ENCODE assay signal across 10 cellular contexts in the genomic region with DNA sequence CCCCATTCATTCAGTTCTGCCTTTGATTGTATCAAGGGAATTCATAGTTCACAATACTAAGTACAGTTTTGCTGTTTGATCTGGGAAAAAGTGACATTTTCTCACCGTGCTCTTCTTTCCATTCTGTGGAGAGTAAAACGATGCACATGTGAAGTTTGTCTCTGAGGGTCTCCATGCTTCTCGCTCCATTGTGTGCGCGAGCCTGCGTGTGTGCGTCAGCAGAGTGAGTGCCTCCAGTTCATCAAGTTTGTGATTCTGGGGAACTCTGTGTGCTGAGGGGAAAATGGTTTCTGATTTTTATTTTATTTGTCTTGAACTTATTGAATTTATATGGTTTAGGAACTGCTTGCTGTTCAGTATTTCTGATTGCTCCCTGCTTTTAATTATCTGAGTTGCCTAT. TPM values are rescaled to one million over a fixed set of nuclear protein-coding genes. Genes with fewer than 3 reads are reported as not detected.
A peak's percentile ranks its signal among the peaks of the same experiment; 100 is the strongest.
DNase-seq lines count a peak whose midpoint lies in the region; TF ChIP-seq lines count a peak whose summit lies in the region.
"Had no signal": no experiment of that assay in that cellular context is flagged by ENCODE, and none has a peak within 500 bp of the region (broad histone marks: within the 10 kb centered on the region; RNA-seq: fewer than 3 reads in every experiment).

No MANE protein-coding gene starts in this region.

- in situ Hi-C loops in transverse colon (cut with MboI; ENCODE audit: low pct_ligation_motif_present in 1 of 4, low pct_unique_long_range_greater_than_20kb in 1 of 4, low sequenced_read_pairs in 3 of 4) = no loop called here

- peaks cover 32% of the 10 kb centered on the region for H3K4me1 ChIP-seq in ES-I3 (ENCODE audit: insufficient read depth, low read length)
- H3K4me1 ChIP-seq in HUES64 (ENCODE audit: insufficient read depth, low read length) = peaks cover 32% of the 10 kb centered on the region
- no peaks in the 10 kb centered on the region for H3K4me1 ChIP-seq in tibial artery
- H3K4me1 ChIP-seq in transverse colon = peaks cover 0 to 10% (median 0%) of the 10 kb centered on the region in 4 donors

- TF ChIP-seq CTCF in nephron (IDR thresholded peaks at IDR 0.05; ENCODE audit: unreplicated experiment in 3 of 3) (no peak), tibial artery (IDR thresholded peaks at IDR 0.05) (no peak), transverse colon (IDR thresholded peaks at IDR 0.05) (no peak)

- no peak for TF ChIP-seq POLR2A in transverse colon (IDR thresholded peaks at IDR 0.05)

- H3K27ac Mint-ChIP-seq in activated naive CD8-positive, alpha-beta T cell treated with anti-CD3 and anti-CD28 coated beads for 36 hours = peak overlapping the region; percentile 96
- H3K27ac Mint-ChIP-seq in nephron = peak overlapping the region; percentile 84 to 93 (median 88)

- H3K4me1 Mint-ChIP-seq in activated naive CD8-positive, alpha-beta T cell treated with anti-CD3 and anti-CD28 coated beads for 36 hours = peaks cover 35% of the 10 kb centered on the region
- peaks cover 60% of the 10 kb centered on the region for H3K4me1 Mint-ChIP-seq in nephron

- peak overlapping the region; percentile 65 for H3K9ac ChIP-seq in ES-I3 (ENCODE audit: low read depth, low read length)
- H3K9ac ChIP-seq in HUES64 (ENCODE audit: low read depth, low read length) = peak overlapping the region; percentile 89

- no peak for TF ChIP-seq EP300 in transverse colon (IDR thresholded peaks at IDR 0.05; ENCODE audit: low read depth)

- 4% methylated on average over 7 of the region's 7 CpGs for WGBS in HUES64
- 55% methylated on average over 7 of the region's 7 CpGs; no CpG with 5 or more reads in 1 of the 2 donors for WGBS in transverse colon (ENCODE audit: low coverage in 1 of 2), 2 donors

- peak overlapping the region; percentile 88 for H3K4me3 ChIP-seq in HUES64 (ENCODE audit: low read length)
- H3K4me3 ChIP-seq in tibial artery = no peak overlapping the region
- no peak overlapping the region for H3K4me3 ChIP-seq in transverse colon
- H3K4me3 ChIP-seq: skin epidermis had no signal

- no peaks in the 10 kb centered on the region for H3K27me3 Mint-ChIP-seq in activated naive CD8-positive, alpha-beta T cell treated with anti-CD3 and anti-CD28 coated beads for 36 hours
- H3K27me3 Mint-ChIP-seq in nephron (ENCODE audit: low read depth) = peaks cover 3% of the 10 kb centered on the region

- peaks cover 33% of the 10 kb centered on the region for H3K36me3 Mint-ChIP-seq in activated naive CD8-positive, alpha-beta T cell treated with anti-CD3 and anti-CD28 coated beads for 36 hours
- peaks cover 9% of the 10 kb centered on the region for H3K36me3 Mint-ChIP-seq in nephron (ENCODE audit: low read depth)

- intact Hi-C loops in tibial artery (cut with DNase I; ENCODE audit: low total_unique reads) = no loop called here
- intact Hi-C loops in transverse colon (cut with DNase I; ENCODE audit: low total_unique reads) = no loop called here

- no peak overlapping the region for H3K27ac ChIP-seq in HUES64 (ENCODE audit: low read depth, low read length)
- no peak overlapping the region for H3K27ac ChIP-seq in tibial artery
- H3K27ac ChIP-seq in transverse colon = no peak overlapping the region
- H3K27ac ChIP-seq: skin epidermis had no signal

- H3K36me3 ChIP-seq in ES-I3 (ENCODE audit: insufficient read depth, low read length) (no peaks in the 10 kb centered on the region), HUES64 (ENCODE audit: insufficient read depth, low read length) (no peaks in the 10 kb centered on the region; the same call in 1 of the 2 replicates), tibial artery (no peaks in the 10 kb centered on the region), transverse colon (no peaks in the 10 kb centered on the region)

- H3K27me3 ChIP-seq in HUES64 (ENCODE audit: insufficient read depth, low read length) (no peaks in the 10 kb centered on the region), tibial artery (no peaks in the 10 kb centered on the region), transverse colon (no peaks in the 10 kb centered on the region)

- no peaks in the 10 kb centered on the region for H3K9me3 Mint-ChIP-seq in activated naive CD8-positive, alpha-beta T cell treated with anti-CD3 and anti-CD28 coated beads for 36 hours
- H3K9me3 Mint-ChIP-seq in nephron = no peaks in the 10 kb centered on the region

- peak; percentile 14 for DNase-seq in activated naive CD8-positive, alpha-beta T cell treated with anti-CD3 and anti-CD28 coated beads for 36 hours
- no peak for DNase-seq in A172 (ENCODE audit: low spot score)
- no peak for DNase-seq in AG20443 (ENCODE audit: low spot score)
- no peak for DNase-seq in tibial artery
- DNase-seq in transverse colon = no peak
- DNase-seq: NCI-H1105 had no signal

- H3K9me3 ChIP-seq in ES-I3 (ENCODE audit: control insufficient read depth, insufficient read depth, low read length) (no peaks in the 10 kb centered on the region), HUES64 (ENCODE audit: insufficient read depth, low read depth, low read length) (no peaks in the 10 kb centered on the region), tibial artery (no peaks in the 10 kb centered on the region), transverse colon (no peaks in the 10 kb centered on the region)

- H3K4me3 Mint-ChIP-seq in activated naive CD8-positive, alpha-beta T cell treated with anti-CD3 and anti-CD28 coated beads for 36 hours = peak overlapping the region; percentile 91
- H3K4me3 Mint-ChIP-seq in nephron = peak overlapping the region; percentile 98 to 100 (median 99)

RNA-seq across cellular contexts. Expression of a gene that starts 2.0 kb away (rescaled TPM):
- polyA plus RNA-seq in HUES64 (2013, experiment 1 of 2) = 78.0 TPM
- polyA plus RNA-seq in HUES64 (2013, experiment 2 of 2) = 85.0 TPM
- total RNA-seq in activated naive CD8-positive, alpha-beta T cell treated with anti-CD3 and anti-CD28 coated beads for 36 hours = 10 to 100 TPM; 76.4 TPM
- 10.0 and 14.5 TPM in 2 replicates for total RNA-seq in A172 (2014; rRNA removed; shearing (Covaris generic))
- total RNA-seq in transverse colon = 10 to 100 TPM in 3 of 4 donors, 1 to 10 TPM in 1; 7.1 to 21.9 (median 18.6) TPM
